Comparison of ENCODE assay signal across 10 cellular contexts in genomic region chr19:57282011-57282636, GRCh38. TPM values are rescaled to one million over a fixed set of nuclear protein-coding genes. Genes with fewer than 3 reads are reported as not detected.
A peak's percentile ranks its signal among the peaks of the same experiment; 100 is the strongest.
DNase-seq lines count a peak whose midpoint lies in the region; ATAC-seq and TF ChIP-seq lines count a peak whose summit lies in the region.
"Had no signal": no experiment of that assay in that cellular context is flagged by ENCODE, and none has a peak within 500 bp of the region (broad histone marks: within the 10 kb centered on the region; RNA-seq: fewer than 3 reads in every experiment).

No MANE protein-coding gene starts in this region.

- H3K27ac Mint-ChIP-seq in GM23338, result no peak overlapping the region
- peak overlapping the region; percentile 89 for H3K27ac Mint-ChIP-seq in activated naive CD8-positive, alpha-beta T cell treated with anti-CD3 and anti-CD28 coated beads for 36 hours

- H3K27ac ChIP-seq in A673 (ENCODE audit: low read depth, low read length, poor library complexity, severe bottlenecking) (no peak overlapping the region), GM23338 (ENCODE audit: low read depth) (no peak overlapping the region)
- H3K27ac ChIP-seq: ascending aorta had no signal

- ATAC-seq in GM23338 (no peak), HG03439 (IDR thresholded peaks at IDR 0.05; ENCODE audit: unreplicated experiment) (no peak), GM19351 (IDR thresholded peaks at IDR 0.05; ENCODE audit: unreplicated experiment) (no peak)

- peaks cover 11% of the 10 kb centered on the region for H3K4me1 Mint-ChIP-seq in GM23338
- peaks cover 41% of the 10 kb centered on the region for H3K4me1 Mint-ChIP-seq in activated naive CD8-positive, alpha-beta T cell treated with anti-CD3 and anti-CD28 coated beads for 36 hours

- no peak overlapping the region for H2AFZ ChIP-seq in GM23338

- peak overlapping the region; percentile 100 for H3K4me2 ChIP-seq in GM23338

- H3K27me3 ChIP-seq in A673 (replicated peaks; ENCODE audit: insufficient read depth, low read depth, low read length, poor library complexity) (no peaks in the 10 kb centered on the region), GM23338 (ENCODE audit: insufficient read depth) (no peaks in the 10 kb centered on the region)
- H3K27me3 ChIP-seq: ascending aorta had no signal

- no TSS peak for BruUV-seq in A673 (replicated peaks; lab: Mats Ljungman, UMichigan)

- H3K4me3 ChIP-seq in A673 (ENCODE audit: low read depth, low read length, poor library complexity, severe bottlenecking), result peak overlapping the region; percentile 92
- H3K4me3 ChIP-seq in GM23338, result peak overlapping the region; percentile 68

- H3K4me1 ChIP-seq in A673 (ENCODE audit: insufficient read depth, low read length, poor library complexity, severe bottlenecking) (peaks cover 13% of the 10 kb centered on the region), GM23338 (ENCODE audit: insufficient read depth) (peaks cover 13% of the 10 kb centered on the region)

- H3K4me3 Mint-ChIP-seq in GM23338, result no peak overlapping the region; the same call in 2 of the 3 replicates
- H3K4me3 Mint-ChIP-seq in activated naive CD8-positive, alpha-beta T cell treated with anti-CD3 and anti-CD28 coated beads for 36 hours, result no peak overlapping the region

- peaks cover 38% of the 10 kb centered on the region for H4K20me1 ChIP-seq in GM23338 (replicated peaks; ENCODE audit: insufficient read depth)

- no peaks in the 10 kb centered on the region for H3F3A ChIP-seq in GM23338 (replicated peaks; ENCODE audit: low read depth)

- no peaks in the 10 kb centered on the region for H3K9me3 ChIP-seq in A673 (ENCODE audit: low read depth, low read length, poor library complexity, severe bottlenecking)

- intact Hi-C loops in A673 (cut with micrococcal nuclease; ENCODE audit: unreplicated experiment), result no loop called here

- CTCF ChIA-PET in A673 (lab: Charles Lee), result no interaction called here

- TF ChIP-seq CTCF in A673 (conservative IDR thresholded peaks at IDR 0.05; ENCODE audit: low read depth, low read length) (no peak), GM23338 (conservative IDR thresholded peaks at IDR 0.05; ENCODE audit: low read depth in 2 of 2) (no peak)

- no peaks in the 10 kb centered on the region; the same call in 2 of the 3 replicates for H3K9me3 Mint-ChIP-seq in GM23338
- peaks cover 2% of the 10 kb centered on the region for H3K9me3 Mint-ChIP-seq in activated naive CD8-positive, alpha-beta T cell treated with anti-CD3 and anti-CD28 coated beads for 36 hours

- H3K36me3 ChIP-seq in A673 (ENCODE audit: insufficient read depth, low read length, poor library complexity, severe bottlenecking) (peaks cover 33% of the 10 kb centered on the region), GM23338 (ENCODE audit: insufficient read depth) (peaks cover 24% of the 10 kb centered on the region)

- H3K36me3 Mint-ChIP-seq in GM23338 (ENCODE audit: low read depth), result peaks cover 57% of the 10 kb centered on the region
- H3K36me3 Mint-ChIP-seq in activated naive CD8-positive, alpha-beta T cell treated with anti-CD3 and anti-CD28 coated beads for 36 hours, result peaks cover 66% of the 10 kb centered on the region

- POLR2A ChIA-PET in A673 (lab: Charles Lee; ENCODE audit: low non-redundant PET), result no interaction called here

- H3K9me2 ChIP-seq in GM23338 (ENCODE audit: insufficient read depth), result no peaks in the 10 kb centered on the region

- peaks cover 9% of the 10 kb centered on the region for H3K27me3 Mint-ChIP-seq in GM23338 (ENCODE audit: insufficient read depth, low read depth, poor library complexity)
- no peaks in the 10 kb centered on the region for H3K27me3 Mint-ChIP-seq in activated naive CD8-positive, alpha-beta T cell treated with anti-CD3 and anti-CD28 coated beads for 36 hours

- DNase-seq in A673 (ENCODE audit: low spot score) (no peak), GM23338 (ENCODE audit: low spot score) (no peak), kidney tubule cell (ENCODE audit: low spot score) (peak; percentile 68), DMS153 (lab: John Stamatoyannopoulos, UW) (no peak), SKM-1 (lab: John Stamatoyannopoulos, UW; ENCODE audit: unreplicated experiment) (no peak)
- peak; percentile 24 for DNase-seq in activated naive CD8-positive, alpha-beta T cell treated with anti-CD3 and anti-CD28 coated beads for 36 hours
- DNase-seq: NCI-H82 had no signal

- peaks cover 67% of the 10 kb centered on the region for H3K79me2 ChIP-seq in GM23338 (replicated peaks; ENCODE audit: insufficient read depth)

TF ChIP-seq in GM23338, 12 proteins besides CTCF, POLR2A, EP300 and RAD21 (continues in another document):
- TF ChIP-seq REST (IDR thresholded peaks at IDR 0.05; ENCODE audit: unreplicated experiment) (no peak), ETS1 (IDR thresholded peaks at IDR 0.05) (no peak), CREB1 (CRISPR knock-in tag; IDR thresholded peaks at IDR 0.05; ENCODE audit: low read depth) (no peak), NANOG (IDR thresholded peaks at IDR 0.05; ENCODE audit: borderline replicate concordance) (no peak), ZNF114 (CRISPR knock-in tag; IDR thresholded peaks at IDR 0.05) (no peak), STAT1 (IDR thresholded peaks at IDR 0.05; ENCODE audit: unreplicated experiment) (no peak), EZH2 (IDR thresholded peaks at IDR 0.05; ENCODE audit: low read depth, unreplicated experiment) (no peak), EZH2phosphoT487 (IDR thresholded peaks at IDR 0.05; ENCODE audit: unreplicated experiment) (no peak)

RNA-seq across cellular contexts. Expression of gene ZNF460, which starts 1.8 kb away (rescaled TPM):
- total RNA-seq in A673 (2021), result 53.3 and 58.4 TPM in 2 replicates
- total RNA-seq in GM23338 (2014; rRNA removed; shearing (Covaris generic)), result 79.6 and 81.7 TPM in 2 replicates
- 3.0 and 3.4 TPM in 2 replicates for polyA plus RNA-seq in GM23338 (2016; fragmentation: Nextera tagmentation; extraction: Ambion mirVana)
- total RNA-seq in activated naive CD8-positive, alpha-beta T cell treated with anti-CD3 and anti-CD28 coated beads for 36 hours, result 10 to 100 TPM; 40.5 to 44.3 TPM

RNA-seq across cellular contexts. Expression of gene ZNF543, which starts 38.1 kb away (rescaled TPM):
- 10.1 and 10.6 TPM in 2 replicates for total RNA-seq in A673 (2021)
- total RNA-seq in GM23338 (2014; rRNA removed; shearing (Covaris generic)), result 10.3 and 12.6 TPM in 2 replicates
- 2.4 and 3.1 TPM in 2 replicates for polyA plus RNA-seq in GM23338 (2016; fragmentation: Nextera tagmentation; extraction: Ambion mirVana)
- 1 to 10 TPM; 8.2 to 8.4 TPM for total RNA-seq in activated naive CD8-positive, alpha-beta T cell treated with anti-CD3 and anti-CD28 coated beads for 36 hours

RNA-seq across cellular contexts. Expression of gene ZNF805, which starts 41.7 kb away (rescaled TPM):
- 11.7 and 14.7 TPM in 2 replicates for total RNA-seq in A673 (2021)
- total RNA-seq in GM23338 (2014; rRNA removed; shearing (Covaris generic)), result 18.5 and 19.0 TPM in 2 replicates
- polyA plus RNA-seq in GM23338 (2016; fragmentation: Nextera tagmentation; extraction: Ambion mirVana), result 1.3 and 1.7 TPM in 2 replicates
- total RNA-seq in activated naive CD8-positive, alpha-beta T cell treated with anti-CD3 and anti-CD28 coated beads for 36 hours, result 1 to 10 TPM; 9.7 TPM

RNA-seq across cellular contexts. Expression of gene AURKC, which starts 51.3 kb away (rescaled TPM):
- 1.2 and 1.5 TPM in 2 replicates for total RNA-seq in A673 (2021)
- 2.4 and 6.7 TPM in 2 replicates for total RNA-seq in GM23338 (2014; rRNA removed; shearing (Covaris generic))
- 3.2 and 4.9 TPM in 2 replicates for polyA plus RNA-seq in GM23338 (2016; fragmentation: Nextera tagmentation; extraction: Ambion mirVana)
- 1 to 10 TPM; 1.2 to 1.3 TPM for total RNA-seq in activated naive CD8-positive, alpha-beta T cell treated with anti-CD3 and anti-CD28 coated beads for 36 hours
- total RNA-seq: ascending aorta had no signal

Comparison
In these comparisons a context has a peak if more than half of its experiments do, and no peak if none do; other contexts are left out.
1. DNase-seq: peak in activated naive CD8-positive, alpha-beta T cell treated with anti-CD3 and anti-CD28 coated beads for 36 hours (single experiment) and kidney tubule cell (single experiment); none in A673 (single experiment), GM23338 (single experiment), DMS153 (single experiment) and SKM-1 (single experiment).